Comparison of ENCODE assay signal across 12 cellular contexts in the genomic region with DNA sequence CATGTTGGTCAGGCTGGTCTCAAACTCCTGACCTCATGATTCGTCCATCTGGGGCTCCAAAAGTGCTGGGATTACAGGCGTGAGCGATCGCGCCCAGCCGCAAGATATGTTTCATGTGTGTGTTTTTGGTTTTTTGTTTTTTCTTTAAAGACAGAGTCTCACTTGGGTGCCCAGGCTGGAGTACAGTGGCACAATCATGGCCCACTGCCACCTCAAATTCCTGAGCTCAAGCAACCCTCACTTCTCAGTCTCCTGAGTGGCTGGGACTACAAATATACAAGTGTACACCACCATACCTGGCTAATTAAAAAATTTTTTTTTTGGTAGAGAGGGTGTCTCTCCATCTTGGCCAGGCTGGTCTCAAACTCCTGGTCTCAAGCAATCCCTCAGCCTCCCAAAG. TPM values are rescaled to one million over a fixed set of nuclear protein-coding genes. Genes with fewer than 3 reads are reported as not detected.
DNase-seq lines count a peak whose midpoint lies in the region; ATAC-seq and TF ChIP-seq lines count a peak whose summit lies in the region.
"Had no signal": no experiment of that assay in that cellular context is flagged by ENCODE, and none has a peak within 500 bp of the region (broad histone marks: within the 10 kb centered on the region; RNA-seq: fewer than 3 reads in every experiment).

No MANE protein-coding gene starts in this region.

- no peaks in the 10 kb centered on the region for H3K27me3 ChIP-seq in CD8-positive, alpha-beta memory T cell (ENCODE audit: insufficient read depth, low read length, poor library complexity, severe bottlenecking)
- H3K27me3 ChIP-seq in Peyer's patch: no peaks in the 10 kb centered on the region
- H3K27me3 ChIP-seq in lower lobe of right lung (ENCODE audit: low read depth): no peaks in the 10 kb centered on the region
- no peaks in the 10 kb centered on the region for H3K27me3 ChIP-seq in transverse colon
- H3K27me3 ChIP-seq in tibial nerve: no peaks in the 10 kb centered on the region

- CTCF ChIA-PET in CD8-positive, alpha-beta memory T cell (lab: Charles Lee): interaction anchor here (1.2 kb wide), 1 partner anchor 16 kb away, joined by 3 read pairs; no protein-coding TSS in a partner anchor

- POLR2A ChIA-PET in CD8-positive, alpha-beta memory T cell (lab: Charles Lee): no interaction called here

- ATAC-seq in lower lobe of right lung: peak in 1 of 2 donors; percentile 18

- no peak overlapping the region for H3K4me3 ChIP-seq in CD8-positive, alpha-beta memory T cell (ENCODE audit: low read length)
- H3K4me3 ChIP-seq in Peyer's patch: no peak overlapping the region
- H3K4me3 ChIP-seq in lower lobe of right lung: no peak overlapping the region
- H3K4me3 ChIP-seq in transverse colon: no peak overlapping the region
- H3K4me3 ChIP-seq in tibial nerve: no peak overlapping the region

- H3K36me3 Mint-ChIP-seq in CD8-positive, alpha-beta memory T cell: no peaks in the 10 kb centered on the region

- H3K27ac Mint-ChIP-seq in CD8-positive, alpha-beta memory T cell: no peak overlapping the region
- H3K27ac Mint-ChIP-seq: HFFc6 had no signal

- H3K4me3 Mint-ChIP-seq in CD8-positive, alpha-beta memory T cell: no peak overlapping the region
- H3K4me3 Mint-ChIP-seq: HFFc6 had no signal

- TF ChIP-seq POLR2A in Peyer's patch (IDR thresholded peaks at IDR 0.05): no peak
- TF ChIP-seq POLR2A in transverse colon (IDR thresholded peaks at IDR 0.05): no peak
- no peak for TF ChIP-seq POLR2A in tibial nerve (IDR thresholded peaks at IDR 0.05)

- H3K36me3 ChIP-seq in CD8-positive, alpha-beta memory T cell (ENCODE audit: insufficient read depth, low read length): no peaks in the 10 kb centered on the region
- H3K36me3 ChIP-seq in Peyer's patch: no peaks in the 10 kb centered on the region
- H3K36me3 ChIP-seq in lower lobe of right lung: no peaks in the 10 kb centered on the region
- no peaks in the 10 kb centered on the region for H3K36me3 ChIP-seq in transverse colon
- no peaks in the 10 kb centered on the region for H3K36me3 ChIP-seq in tibial nerve

- WGBS in transverse colon (ENCODE audit: low coverage in 1 of 2), 2 donors: 88% methylated on average over 6 of the region's 6 CpGs; no CpG with 5 or more reads in 1 of the 2 donors
- WGBS in tibial nerve, 2 donors: 86 to 87% methylated on average over 6 of the region's 6 CpGs

- intact Hi-C loops in lower lobe of right lung (cut with DNase I): no loop called here
- intact Hi-C loops in transverse colon (cut with DNase I; ENCODE audit: low total_unique reads): no loop called here

- DNase-seq in CD8-positive, alpha-beta memory T cell: no peak
- no peak for DNase-seq in Peyer's patch
- DNase-seq in lower lobe of right lung: no peak
- DNase-seq in transverse colon: no peak
- DNase-seq in COLO829 (ENCODE audit: low spot score): no peak
- DNase-seq in tibial nerve (ENCODE audit: low spot score in 2 of 2): no peak
- DNase-seq in DMS 273 treated with DMSO at 0.1 percent for 48 hours (lab: John Stamatoyannopoulos, UW): no peak
- DNase-seq: HFFc6, NCI-H1092, NCI-H146, NCI-H524, SIG-M5 had no signal

- peak overlapping the region; percentile 1 for H3K27ac ChIP-seq in CD8-positive, alpha-beta memory T cell (ENCODE audit: low read depth, low read length)
- H3K27ac ChIP-seq in Peyer's patch (peak overlapping the region in 3 of 4 donors; percentile 16 to 76 (median 72)), lower lobe of right lung (peak overlapping the region; percentile 56), transverse colon (peak overlapping the region; percentile 29 to 66 (median 37)), tibial nerve (no peak overlapping the region)

- no peaks in the 10 kb centered on the region for H3K4me1 ChIP-seq in CD8-positive, alpha-beta memory T cell (ENCODE audit: insufficient read depth, low read length)
- H3K4me1 ChIP-seq in Peyer's patch (peaks cover 0 to 9% (median 4%) of the 10 kb centered on the region in 4 donors), lower lobe of right lung (peaks cover 5% of the 10 kb centered on the region), transverse colon (peaks cover 0 to 17% (median 12%) of the 10 kb centered on the region in 4 donors), tibial nerve (peaks cover 0 to 12% (median 1%) of the 10 kb centered on the region in 4 donors)

- H3K4me1 Mint-ChIP-seq in CD8-positive, alpha-beta memory T cell: peaks cover 0 to 7% (median 0%) of the 10 kb centered on the region in 3 donors

- no peaks in the 10 kb centered on the region for H3K27me3 Mint-ChIP-seq in CD8-positive, alpha-beta memory T cell

- H3K9me3 Mint-ChIP-seq in CD8-positive, alpha-beta memory T cell: no peaks in the 10 kb centered on the region
- H3K9me3 Mint-ChIP-seq: HFFc6 had no signal

- TF ChIP-seq CTCF in Peyer's patch (IDR thresholded peaks at IDR 0.05) (no peak), lower lobe of right lung (IDR thresholded peaks at IDR 0.05) (no peak), transverse colon (IDR thresholded peaks at IDR 0.05) (no peak), tibial nerve (IDR thresholded peaks at IDR 0.05) (no peak)

- TF ChIP-seq EP300 in transverse colon (IDR thresholded peaks at IDR 0.05; ENCODE audit: low read depth) (no peak), tibial nerve (IDR thresholded peaks at IDR 0.05) (no peak)

- H3K9me3 ChIP-seq in CD8-positive, alpha-beta memory T cell (ENCODE audit: low read length): no peaks in the 10 kb centered on the region
- H3K9me3 ChIP-seq in Peyer's patch (no peaks in the 10 kb centered on the region), lower lobe of right lung (no peaks in the 10 kb centered on the region), transverse colon (no peaks in the 10 kb centered on the region), tibial nerve (no peaks in the 10 kb centered on the region)

- in situ Hi-C loops in transverse colon (cut with MboI; ENCODE audit: low pct_ligation_motif_present in 1 of 4, low pct_unique_long_range_greater_than_20kb in 1 of 4, low sequenced_read_pairs in 3 of 4): loop anchor here in 2 of 4 donors (10.0 kb wide), 2 partner anchors 52 to 152 kb away; no protein-coding TSS in a partner anchor

RNA-seq across cellular contexts. Expression of gene TIGD3, which starts 8.4 kb away (rescaled TPM):
- total RNA-seq in CD8-positive, alpha-beta memory T cell: 1 to 10 TPM in 1 of 2 experiments, under 1 TPM in 1; 0.91 to 1.2 TPM
- 0.59 TPM for polyA plus RNA-seq in CD8-positive, alpha-beta memory T cell
- total RNA-seq in Peyer's patch (10 to 100 TPM in 1 of 4 donors, 1 to 10 TPM in 3; 3.3 to 11.7 (median 7.7) TPM), lower lobe of right lung (0.18 TPM), transverse colon (1 to 10 TPM in 1 of 4 donors, under 1 TPM in 2, not detected in 1; 0.48 to 3.0 (median 0.75) TPM), tibial nerve (under 1 TPM in 2 of 4 donors, not detected in 2; 0.30 to 0.59 TPM)

RNA-seq across cellular contexts. Expression of gene SLC25A45, which starts 19.5 kb away (rescaled TPM):
- 10 to 100 TPM; 13.3 to 13.8 TPM for total RNA-seq in CD8-positive, alpha-beta memory T cell
- polyA plus RNA-seq in CD8-positive, alpha-beta memory T cell: 14.6 TPM
- total RNA-seq in Peyer's patch (10 to 100 TPM; 23.3 to 50.6 (median 40.2) TPM), lower lobe of right lung (13.0 TPM), transverse colon (1 to 10 TPM; 2.2 to 5.6 (median 5.2) TPM), tibial nerve (10 to 100 TPM in 2 of 4 donors, 1 to 10 TPM in 2; 1.8 to 22.5 (median 8.5) TPM)

RNA-seq across cellular contexts. Expression of gene FRMD8, which starts 23.5 kb away (rescaled TPM):
- 10 to 100 TPM; 44.9 to 49.8 TPM for total RNA-seq in CD8-positive, alpha-beta memory T cell
- 60.6 TPM for polyA plus RNA-seq in CD8-positive, alpha-beta memory T cell
- total RNA-seq in Peyer's patch (100 to 1,000 TPM in 2 of 4 donors, 10 to 100 TPM in 2; 51.2 to 115 (median 102) TPM), lower lobe of right lung (22.6 TPM), transverse colon (100 to 1,000 TPM in 3 of 4 donors, 10 to 100 TPM in 1; 64.3 to 164 (median 128) TPM), tibial nerve (100 to 1,000 TPM in 3 of 4 donors, 10 to 100 TPM in 1; 96.5 to 226 (median 128) TPM)

RNA-seq across cellular contexts. Expression of gene DPF2, which starts 29.3 kb away (rescaled TPM):
- total RNA-seq in CD8-positive, alpha-beta memory T cell: 10 to 100 TPM; 65.8 to 71.9 TPM
- 61.5 TPM for polyA plus RNA-seq in CD8-positive, alpha-beta memory T cell
- total RNA-seq in Peyer's patch (10 to 100 TPM; 25.0 to 47.0 (median 39.5) TPM), lower lobe of right lung (45.8 TPM), transverse colon (10 to 100 TPM; 29.1 to 50.9 (median 37.6) TPM), tibial nerve (10 to 100 TPM; 44.7 to 47.6 (median 46.2) TPM)

RNA-seq across cellular contexts. Expression of gene CDC42EP2, which starts 48.3 kb away (rescaled TPM):
- total RNA-seq in CD8-positive, alpha-beta memory T cell: 1 to 10 TPM in 1 of 2 experiments, under 1 TPM in 1; 0.62 to 1.0 TPM
- polyA plus RNA-seq in CD8-positive, alpha-beta memory T cell: not detected
- total RNA-seq in Peyer's patch: 10 to 100 TPM; 13.2 to 26.9 (median 24.7) TPM
- 17.0 TPM for total RNA-seq in lower lobe of right lung
- 10 to 100 TPM in 3 of 4 donors, 1 to 10 TPM in 1; 9.1 to 22.7 (median 14.5) TPM for total RNA-seq in transverse colon
- total RNA-seq in tibial nerve: 10 to 100 TPM; 10.4 to 39.6 (median 24.9) TPM

Comparison
In these comparisons a context has a peak if more than half of its experiments do, and no peak if none do; other contexts are left out.
1. H3K27ac ChIP-seq: peak in CD8-positive, alpha-beta memory T cell (single experiment), Peyer's patch (3 of 4), lower lobe of right lung (single experiment) and transverse colon (4 of 4); none in tibial nerve (0 of 4).